ENCODE assay signal across 1 cellular context in the genomic region with DNA sequence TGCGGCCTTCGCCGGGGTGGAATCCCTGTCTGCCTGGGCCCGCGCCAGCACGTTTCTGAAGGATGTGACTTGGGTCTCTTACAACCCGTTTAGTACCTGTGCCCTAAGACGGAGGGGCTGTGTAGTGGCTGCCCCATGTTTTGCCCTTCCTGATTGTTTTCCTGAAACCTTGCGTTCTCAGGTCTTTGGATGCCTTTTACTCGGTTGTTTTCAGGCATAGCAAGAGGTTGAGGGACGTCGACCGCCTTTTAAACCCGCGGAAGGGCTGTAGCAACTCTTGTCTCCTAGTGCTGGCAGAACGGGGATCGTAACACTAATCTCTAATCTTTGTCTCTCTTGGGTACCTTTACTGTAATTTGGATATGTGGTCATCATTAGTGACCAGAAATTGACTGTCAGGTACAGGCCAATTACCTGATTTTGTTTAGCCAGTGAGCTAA.
A peak's percentile ranks its signal among the peaks of the same experiment; 100 is the strongest.
TF ChIP-seq lines count a peak whose summit lies in the region.

No MANE protein-coding gene starts in this region.

TF ChIP-seq in HEK293, 187 proteins besides CTCF, POLR2A, EP300 and RAD21 (continued from another document):
- TF ChIP-seq, protein P1, sequence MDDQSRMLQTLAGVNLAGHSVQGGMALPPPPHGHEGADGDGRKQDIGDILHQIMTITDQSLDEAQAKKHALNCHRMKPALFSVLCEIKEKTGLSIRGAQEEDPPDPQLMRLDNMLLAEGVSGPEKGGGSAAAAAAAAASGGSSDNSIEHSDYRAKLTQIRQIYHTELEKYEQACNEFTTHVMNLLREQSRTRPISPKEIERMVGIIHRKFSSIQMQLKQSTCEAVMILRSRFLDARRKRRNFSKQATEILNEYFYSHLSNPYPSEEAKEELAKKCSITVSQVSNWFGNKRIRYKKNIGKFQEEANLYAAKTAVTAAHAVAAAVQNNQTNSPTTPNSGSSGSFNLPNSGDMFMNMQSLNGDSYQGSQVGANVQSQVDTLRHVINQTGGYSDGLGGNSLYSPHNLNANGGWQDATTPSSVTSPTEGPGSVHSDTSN (CRISPR knock-in tag; IDR thresholded peaks at IDR 0.05), result no peak
- no peak for TF ChIP-seq ZNF585B (tag by site-specific recombination; IDR thresholded peaks at IDR 0.05)
- no peak for TF ChIP-seq ZNF175 (tag by site-specific recombination; IDR thresholded peaks at IDR 0.05)
- no peak for TF ChIP-seq ZNF214 (tag by site-specific recombination; IDR thresholded peaks at IDR 0.05; ENCODE audit: borderline replicate concordance)
- TF ChIP-seq, protein P2, sequence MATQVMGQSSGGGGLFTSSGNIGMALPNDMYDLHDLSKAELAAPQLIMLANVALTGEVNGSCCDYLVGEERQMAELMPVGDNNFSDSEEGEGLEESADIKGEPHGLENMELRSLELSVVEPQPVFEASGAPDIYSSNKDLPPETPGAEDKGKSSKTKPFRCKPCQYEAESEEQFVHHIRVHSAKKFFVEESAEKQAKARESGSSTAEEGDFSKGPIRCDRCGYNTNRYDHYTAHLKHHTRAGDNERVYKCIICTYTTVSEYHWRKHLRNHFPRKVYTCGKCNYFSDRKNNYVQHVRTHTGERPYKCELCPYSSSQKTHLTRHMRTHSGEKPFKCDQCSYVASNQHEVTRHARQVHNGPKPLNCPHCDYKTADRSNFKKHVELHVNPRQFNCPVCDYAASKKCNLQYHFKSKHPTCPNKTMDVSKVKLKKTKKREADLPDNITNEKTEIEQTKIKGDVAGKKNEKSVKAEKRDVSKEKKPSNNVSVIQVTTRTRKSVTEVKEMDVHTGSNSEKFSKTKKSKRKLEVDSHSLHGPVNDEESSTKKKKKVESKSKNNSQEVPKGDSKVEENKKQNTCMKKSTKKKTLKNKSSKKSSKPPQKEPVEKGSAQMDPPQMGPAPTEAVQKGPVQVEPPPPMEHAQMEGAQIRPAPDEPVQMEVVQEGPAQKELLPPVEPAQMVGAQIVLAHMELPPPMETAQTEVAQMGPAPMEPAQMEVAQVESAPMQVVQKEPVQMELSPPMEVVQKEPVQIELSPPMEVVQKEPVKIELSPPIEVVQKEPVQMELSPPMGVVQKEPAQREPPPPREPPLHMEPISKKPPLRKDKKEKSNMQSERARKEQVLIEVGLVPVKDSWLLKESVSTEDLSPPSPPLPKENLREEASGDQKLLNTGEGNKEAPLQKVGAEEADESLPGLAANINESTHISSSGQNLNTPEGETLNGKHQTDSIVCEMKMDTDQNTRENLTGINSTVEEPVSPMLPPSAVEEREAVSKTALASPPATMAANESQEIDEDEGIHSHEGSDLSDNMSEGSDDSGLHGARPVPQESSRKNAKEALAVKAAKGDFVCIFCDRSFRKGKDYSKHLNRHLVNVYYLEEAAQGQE (tag by site-specific recombination; IDR thresholded peaks at IDR 0.05), result no peak
- TF ChIP-seq GLIS2 (tag by site-specific recombination; IDR thresholded peaks at IDR 0.05), result no peak
- TF ChIP-seq ZNF670 (tag by site-specific recombination; IDR thresholded peaks at IDR 0.05; ENCODE audit: low read depth), result no peak
- no peak for TF ChIP-seq ZSCAN16 (tag by site-specific recombination; IDR thresholded peaks at IDR 0.05)
- TF ChIP-seq ZNF48 (tag by site-specific recombination; IDR thresholded peaks at IDR 0.05), result no peak
- no peak for TF ChIP-seq ZBTB48 (tag by site-specific recombination; IDR thresholded peaks at IDR 0.05)
- TF ChIP-seq, protein P3, sequence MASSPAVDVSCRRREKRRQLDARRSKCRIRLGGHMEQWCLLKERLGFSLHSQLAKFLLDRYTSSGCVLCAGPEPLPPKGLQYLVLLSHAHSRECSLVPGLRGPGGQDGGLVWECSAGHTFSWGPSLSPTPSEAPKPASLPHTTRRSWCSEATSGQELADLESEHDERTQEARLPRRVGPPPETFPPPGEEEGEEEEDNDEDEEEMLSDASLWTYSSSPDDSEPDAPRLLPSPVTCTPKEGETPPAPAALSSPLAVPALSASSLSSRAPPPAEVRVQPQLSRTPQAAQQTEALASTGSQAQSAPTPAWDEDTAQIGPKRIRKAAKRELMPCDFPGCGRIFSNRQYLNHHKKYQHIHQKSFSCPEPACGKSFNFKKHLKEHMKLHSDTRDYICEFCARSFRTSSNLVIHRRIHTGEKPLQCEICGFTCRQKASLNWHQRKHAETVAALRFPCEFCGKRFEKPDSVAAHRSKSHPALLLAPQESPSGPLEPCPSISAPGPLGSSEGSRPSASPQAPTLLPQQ (tag by site-specific recombination; IDR thresholded peaks at IDR 0.05), result 0 out of 2 replicates have a peak, but pooled peaks have one; percentile 43
- 0 out of 2 replicates have a peak, but pooled peaks have one; percentile 12 for TF ChIP-seq ZNF558 (tag by site-specific recombination; IDR thresholded peaks at IDR 0.05)
- TF ChIP-seq, protein P4, sequence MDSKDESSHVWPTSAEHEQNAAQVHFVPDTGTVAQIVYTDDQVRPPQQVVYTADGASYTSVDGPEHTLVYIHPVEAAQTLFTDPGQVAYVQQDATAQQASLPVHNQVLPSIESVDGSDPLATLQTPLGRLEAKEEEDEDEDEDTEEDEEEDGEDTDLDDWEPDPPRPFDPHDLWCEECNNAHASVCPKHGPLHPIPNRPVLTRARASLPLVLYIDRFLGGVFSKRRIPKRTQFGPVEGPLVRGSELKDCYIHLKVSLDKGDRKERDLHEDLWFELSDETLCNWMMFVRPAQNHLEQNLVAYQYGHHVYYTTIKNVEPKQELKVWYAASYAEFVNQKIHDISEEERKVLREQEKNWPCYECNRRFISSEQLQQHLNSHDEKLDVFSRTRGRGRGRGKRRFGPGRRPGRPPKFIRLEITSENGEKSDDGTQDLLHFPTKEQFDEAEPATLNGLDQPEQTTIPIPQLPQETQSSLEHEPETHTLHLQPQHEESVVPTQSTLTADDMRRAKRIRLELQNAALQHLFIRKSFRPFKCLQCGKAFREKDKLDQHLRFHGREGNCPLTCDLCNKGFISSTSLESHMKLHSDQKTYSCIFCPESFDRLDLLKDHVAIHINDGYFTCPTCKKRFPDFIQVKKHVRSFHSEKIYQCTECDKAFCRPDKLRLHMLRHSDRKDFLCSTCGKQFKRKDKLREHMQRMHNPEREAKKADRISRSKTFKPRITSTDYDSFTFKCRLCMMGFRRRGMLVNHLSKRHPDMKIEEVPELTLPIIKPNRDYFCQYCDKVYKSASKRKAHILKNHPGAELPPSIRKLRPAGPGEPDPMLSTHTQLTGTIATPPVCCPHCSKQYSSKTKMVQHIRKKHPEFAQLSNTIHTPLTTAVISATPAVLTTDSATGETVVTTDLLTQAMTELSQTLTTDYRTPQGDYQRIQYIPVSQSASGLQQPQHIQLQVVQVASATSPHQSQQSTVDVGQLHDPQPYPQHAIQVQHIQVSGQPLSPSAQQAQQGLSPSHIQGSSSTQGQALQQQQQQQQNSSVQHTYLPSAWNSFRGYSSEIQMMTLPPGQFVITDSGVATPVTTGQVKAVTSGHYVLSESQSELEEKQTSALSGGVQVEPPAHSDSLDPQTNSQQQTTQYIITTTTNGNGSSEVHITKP (tag by site-specific recombination; IDR thresholded peaks at IDR 0.05), result no peak
- TF ChIP-seq, protein P5, sequence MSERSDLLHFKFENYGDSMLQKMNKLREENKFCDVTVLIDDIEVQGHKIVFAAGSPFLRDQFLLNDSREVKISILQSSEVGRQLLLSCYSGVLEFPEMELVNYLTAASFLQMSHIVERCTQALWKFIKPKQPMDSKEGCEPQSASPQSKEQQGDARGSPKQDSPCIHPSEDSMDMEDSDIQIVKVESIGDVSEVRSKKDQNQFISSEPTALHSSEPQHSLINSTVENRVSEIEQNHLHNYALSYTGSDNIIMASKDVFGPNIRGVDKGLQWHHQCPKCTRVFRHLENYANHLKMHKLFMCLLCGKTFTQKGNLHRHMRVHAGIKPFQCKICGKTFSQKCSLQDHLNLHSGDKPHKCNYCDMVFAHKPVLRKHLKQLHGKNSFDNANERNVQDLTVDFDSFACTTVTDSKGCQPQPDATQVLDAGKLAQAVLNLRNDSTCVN (tag by site-specific recombination; optimal IDR thresholded peaks at IDR 0.05), result no peak
- peak; percentile 57 for TF ChIP-seq ZNF600 (tag by site-specific recombination; IDR thresholded peaks at IDR 0.05)
- no peak for TF ChIP-seq ZNF473 (tag by site-specific recombination; IDR thresholded peaks at IDR 0.05)
- TF ChIP-seq ZNF404 (tag by site-specific recombination; IDR thresholded peaks at IDR 0.05), result no peak
- no peak for TF ChIP-seq GLI4 (tag by site-specific recombination; IDR thresholded peaks at IDR 0.05)
- TF ChIP-seq ZNF501 (tag by site-specific recombination; IDR thresholded peaks at IDR 0.05), result peak; percentile 16; the same call in 1 of the 2 replicates
- no peak for TF ChIP-seq ZNF169 (tag by site-specific recombination; IDR thresholded peaks at IDR 0.05)
- no peak for TF ChIP-seq RBAK (tag by site-specific recombination; IDR thresholded peaks at IDR 0.05)
- TF ChIP-seq ZNF266 (tag by site-specific recombination; IDR thresholded peaks at IDR 0.05; ENCODE audit: low read depth), result no peak
- TF ChIP-seq, protein P6, sequence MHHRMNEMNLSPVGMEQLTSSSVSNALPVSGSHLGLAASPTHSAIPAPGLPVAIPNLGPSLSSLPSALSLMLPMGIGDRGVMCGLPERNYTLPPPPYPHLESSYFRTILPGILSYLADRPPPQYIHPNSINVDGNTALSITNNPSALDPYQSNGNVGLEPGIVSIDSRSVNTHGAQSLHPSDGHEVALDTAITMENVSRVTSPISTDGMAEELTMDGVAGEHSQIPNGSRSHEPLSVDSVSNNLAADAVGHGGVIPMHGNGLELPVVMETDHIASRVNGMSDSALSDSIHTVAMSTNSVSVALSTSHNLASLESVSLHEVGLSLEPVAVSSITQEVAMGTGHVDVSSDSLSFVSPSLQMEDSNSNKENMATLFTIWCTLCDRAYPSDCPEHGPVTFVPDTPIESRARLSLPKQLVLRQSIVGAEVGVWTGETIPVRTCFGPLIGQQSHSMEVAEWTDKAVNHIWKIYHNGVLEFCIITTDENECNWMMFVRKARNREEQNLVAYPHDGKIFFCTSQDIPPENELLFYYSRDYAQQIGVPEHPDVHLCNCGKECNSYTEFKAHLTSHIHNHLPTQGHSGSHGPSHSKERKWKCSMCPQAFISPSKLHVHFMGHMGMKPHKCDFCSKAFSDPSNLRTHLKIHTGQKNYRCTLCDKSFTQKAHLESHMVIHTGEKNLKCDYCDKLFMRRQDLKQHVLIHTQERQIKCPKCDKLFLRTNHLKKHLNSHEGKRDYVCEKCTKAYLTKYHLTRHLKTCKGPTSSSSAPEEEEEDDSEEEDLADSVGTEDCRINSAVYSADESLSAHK (tag by site-specific recombination; IDR thresholded peaks at IDR 0.05), result no peak
- TF ChIP-seq ZNF146 (tag by site-specific recombination; IDR thresholded peaks at IDR 0.05), result 0 out of 2 replicates have a peak, but pooled peaks have one; percentile 1
- TF ChIP-seq KLF10 (tag by site-specific recombination; IDR thresholded peaks at IDR 0.05), result no peak
- TF ChIP-seq ZNF621 (tag by site-specific recombination; IDR thresholded peaks at IDR 0.05), result no peak
- no peak for TF ChIP-seq ZNF776 (tag by site-specific recombination; IDR thresholded peaks at IDR 0.05; ENCODE audit: borderline replicate concordance)
